Comparison of ENCODE assay signal across 21 cellular contexts in the genomic region with DNA sequence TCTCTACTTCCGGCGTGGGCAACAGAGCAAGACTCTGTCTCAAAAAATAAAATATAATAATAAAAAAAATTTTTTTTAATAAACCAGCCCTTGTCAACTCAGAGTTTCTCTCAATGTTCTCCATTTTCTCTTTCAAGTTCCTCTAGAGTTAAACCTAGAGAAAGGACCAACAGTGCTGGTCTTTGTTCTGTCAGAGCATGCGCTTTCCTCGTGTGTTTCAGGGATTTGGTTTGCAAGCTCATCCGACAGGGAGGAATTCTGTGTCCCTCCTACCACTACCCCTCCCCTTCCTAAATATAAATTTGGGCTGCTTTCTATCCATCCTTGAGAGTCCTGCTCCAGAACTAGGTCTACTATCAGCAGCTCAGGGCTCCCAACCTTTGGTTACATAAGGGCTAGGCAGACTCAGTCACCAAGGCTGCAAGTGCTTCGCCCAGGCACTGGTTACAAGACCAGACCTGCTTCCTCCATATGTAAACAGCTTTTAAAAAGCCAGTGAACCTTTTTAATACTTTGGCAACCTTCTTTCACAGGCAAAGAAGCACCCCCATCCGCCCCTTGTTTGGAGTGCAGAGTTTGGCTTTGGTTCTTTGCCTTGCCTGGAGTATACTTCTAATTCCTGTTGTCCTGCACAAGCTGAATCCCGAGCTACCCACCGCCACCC. TPM values are rescaled to one million over a fixed set of nuclear protein-coding genes. Genes with fewer than 3 reads are reported as not detected.
DNase-seq lines count a peak whose midpoint lies in the region; TF ChIP-seq lines count a peak whose summit lies in the region.
"Had no signal": no experiment of that assay in that cellular context is flagged by ENCODE, and none has a peak within 500 bp of the region (broad histone marks: within the 10 kb centered on the region; RNA-seq: fewer than 3 reads in every experiment).

No MANE protein-coding gene starts in this region.

- H3K9me3 ChIP-seq in neural progenitor cell (ENCODE audit: low read depth): no peaks in the 10 kb centered on the region
- H3K9me3 ChIP-seq: body of pancreas, tibial artery had no signal

- H3K4me3 ChIP-seq in neural progenitor cell: no peak overlapping the region
- H3K4me3 ChIP-seq: body of pancreas, tibial artery had no signal

- DNase-seq in Ammon's horn (ENCODE audit: low spot score) (peak; percentile 62), NCI-H1105 (lab: John Stamatoyannopoulos, UW) (peak; percentile 4), epidermal melanocyte (ENCODE audit: insufficient read length, low spot score) (peak; percentile 60), neural progenitor cell (ENCODE audit: low spot score) (no peak), NCI-H2107 (lab: John Stamatoyannopoulos, UW) (no peak), AML-193 (lab: John Stamatoyannopoulos, UW) (no peak), D341Med (ENCODE audit: low spot score) (no peak)
- no peak for DNase-seq in activated naive CD4-positive, alpha-beta T cell treated with anti-CD3 and anti-CD28 coated beads, Interleukin-2, amount 10 ng/mL, durations not matched to agents 7 days and 5 days
- DNase-seq: activated effector memory CD4-positive, alpha-beta T cell treated with Interleukin-2 at 50 U/mL for 16 hours; body of pancreas; H7; KG1; kidney glomerular epithelial cell; NCI-H1694 treated with DMSO at 0.1 percent for 48 hours; NCI-H345; NCI-H774; OCI-M1; stimulated activated CD4-positive, alpha-beta T cell treated with anti-CD3 and anti-CD28 coated beads, Interleukin-2, amount 100 ng/mL, for 48 hours; stimulated activated naive CD4-positive, alpha-beta T cell treated with Interleukin-2 at 50 U/mL for 16 hours; T1000; tibial artery had no signal

- no peaks in the 10 kb centered on the region for H3F3A ChIP-seq in neural progenitor cell (ENCODE audit: low read depth)

- H3K36me3 ChIP-seq in neural progenitor cell: peaks cover 16% of the 10 kb centered on the region

- CTCF ChIA-PET in activated naive CD4-positive, alpha-beta T cell treated with anti-CD3 and anti-CD28 coated beads, Interleukin-2, amount 10 ng/mL, durations not matched to agents 7 days and 5 days (lab: Charles Lee): no interaction called here

- H3K4me2 ChIP-seq in neural progenitor cell: no peak overlapping the region

- H3K4me1 ChIP-seq in neural progenitor cell: no peaks in the 10 kb centered on the region
- H3K4me1 ChIP-seq: body of pancreas, tibial artery had no signal

- H4K20me1 ChIP-seq in neural progenitor cell (ENCODE audit: low read depth): no peaks in the 10 kb centered on the region

- H3K27me3 ChIP-seq in neural progenitor cell: no peaks in the 10 kb centered on the region
- H3K27me3 ChIP-seq: body of pancreas, tibial artery had no signal

- H2AFZ ChIP-seq in neural progenitor cell (replicated peaks): no peak overlapping the region

- H3K4me3 Mint-ChIP-seq in neural progenitor cell: no peak overlapping the region
- H3K4me3 Mint-ChIP-seq in activated naive CD4-positive, alpha-beta T cell treated with anti-CD3 and anti-CD28 coated beads, Interleukin-2, amount 10 ng/mL, durations not matched to agents 7 days and 5 days: no peak overlapping the region

- H3K36me3 Mint-ChIP-seq in neural progenitor cell: peaks cover 37% of the 10 kb centered on the region
- H3K36me3 Mint-ChIP-seq in activated naive CD4-positive, alpha-beta T cell treated with anti-CD3 and anti-CD28 coated beads, Interleukin-2, amount 10 ng/mL, durations not matched to agents 7 days and 5 days: peaks cover 61% of the 10 kb centered on the region

- no peaks in the 10 kb centered on the region for H3K27me3 Mint-ChIP-seq in neural progenitor cell (ENCODE audit: insufficient read depth, low read depth)
- no peaks in the 10 kb centered on the region for H3K27me3 Mint-ChIP-seq in activated naive CD4-positive, alpha-beta T cell treated with anti-CD3 and anti-CD28 coated beads, Interleukin-2, amount 10 ng/mL, durations not matched to agents 7 days and 5 days

- no peaks in the 10 kb centered on the region for H3K79me2 ChIP-seq in neural progenitor cell (ENCODE audit: low read depth)

- H3K9me3 Mint-ChIP-seq in neural progenitor cell: no peaks in the 10 kb centered on the region
- H3K9me3 Mint-ChIP-seq in activated naive CD4-positive, alpha-beta T cell treated with anti-CD3 and anti-CD28 coated beads, Interleukin-2, amount 10 ng/mL, durations not matched to agents 7 days and 5 days: no peaks in the 10 kb centered on the region

- H3K27ac ChIP-seq in neural progenitor cell: no peak overlapping the region
- H3K27ac ChIP-seq: body of pancreas, tibial artery had no signal

- peak overlapping the region; percentile 57 for H3K27ac Mint-ChIP-seq in neural progenitor cell
- no peak overlapping the region for H3K27ac Mint-ChIP-seq in activated naive CD4-positive, alpha-beta T cell treated with anti-CD3 and anti-CD28 coated beads, Interleukin-2, amount 10 ng/mL, durations not matched to agents 7 days and 5 days

- no peak overlapping the region for H3K9ac ChIP-seq in neural progenitor cell

- TF ChIP-seq CTCF in neural progenitor cell (IDR thresholded peaks at IDR 0.05): no peak

- no peaks in the 10 kb centered on the region for H3K4me1 Mint-ChIP-seq in neural progenitor cell
- H3K4me1 Mint-ChIP-seq in activated naive CD4-positive, alpha-beta T cell treated with anti-CD3 and anti-CD28 coated beads, Interleukin-2, amount 10 ng/mL, durations not matched to agents 7 days and 5 days: peaks cover 10% of the 10 kb centered on the region

RNA-seq across cellular contexts. Expression of gene SETX, which starts 13.5 kb away (rescaled TPM):
- 36.0 and 49.7 TPM in 2 replicates for total RNA-seq in neural progenitor cell (ENCODE audit: low replicate concordance)

Comparison
In these comparisons a context has a peak if more than half of its experiments do, and no peak if none do; other contexts are left out.
1. DNase-seq: peak in Ammon's horn (single experiment), NCI-H1105 (single experiment) and epidermal melanocyte (single experiment); none in neural progenitor cell (single experiment), activated naive CD4-positive, alpha-beta T cell treated with anti-CD3 and anti-CD28 coated beads, Interleukin-2, amount 10 ng/mL, durations not matched to agents 7 days and 5 days (single experiment), NCI-H2107 (single experiment), AML-193 (0 of 2) and D341Med (single experiment).